33 cellular contexts compared by ENCODE assay signal in the genomic region with DNA sequence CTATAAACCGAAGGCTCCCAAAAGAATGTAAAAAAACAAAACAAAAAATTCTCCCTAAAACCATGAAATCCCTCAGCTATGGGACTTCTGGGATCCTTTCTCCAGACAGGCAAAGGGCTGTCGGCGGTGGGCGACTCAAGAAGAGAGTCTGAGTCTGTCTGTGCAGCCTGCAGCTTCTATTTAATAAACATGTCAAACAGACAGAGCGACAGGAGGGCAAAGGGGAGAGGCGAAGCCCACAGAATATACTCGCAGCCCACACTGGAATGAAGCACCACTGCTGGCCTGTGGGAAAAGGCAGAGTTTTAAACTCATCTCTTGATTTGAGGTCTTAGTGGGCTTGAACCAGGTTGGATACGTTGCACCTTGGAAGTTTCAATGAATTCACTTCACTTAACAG. TPM values are rescaled to one million over a fixed set of nuclear protein-coding genes. Genes with fewer than 3 reads are reported as not detected.
"Had no signal": no experiment of that assay in that cellular context is flagged by ENCODE, and none has a peak within 500 bp of the region (broad histone marks: within the 10 kb centered on the region; RNA-seq: fewer than 3 reads in every experiment).

No MANE protein-coding gene starts in this region.

- H3K36me3 Mint-ChIP-seq: natural killer cell treated with Interleukin-12 subunit alpha and Interleukin-12 subunit beta and Interleukin-15 and Interleukin-18, amount 100 ng/mL, for 72 hours had no signal

- H3K9me3 Mint-ChIP-seq: activated CD4-positive, alpha-beta memory T cell treated with anti-CD3 and anti-CD28 coated beads, Interleukin-2, amount 10 ng/mL, durations not matched to agents 7 days and 5 days; activated CD4-positive, alpha-beta T cell treated with anti-CD3 and anti-CD28 coated beads, Interleukin-2, amount 10 ng/mL, durations not matched to agents 7 days and 5 days; activated naive CD4-positive, alpha-beta T cell treated with anti-CD3 and anti-CD28 coated beads, Interleukin-2, amount 10 ng/mL, durations not matched to agents 7 days and 5 days; activated T-cell treated with anti-CD3 and anti-CD28 coated beads, Interleukin-2, amount 50 U/mL, for 24 hours; natural killer cell treated with Interleukin-12 subunit alpha and Interleukin-12 subunit beta and Interleukin-15 and Interleukin-18, amount 100 ng/mL, for 72 hours; stimulated activated memory B cell treated with anti-CD40 and anti-IgM and Interleukin-4, amounts not matched to agents 10 μg/mL and 1 μg/mL and 100 μg/mL, for 72 hours; T-helper 1 cell treated with Interleukin-12 subunit alpha and Interleukin-12 subunit beta and Interleukin-4 antibody, amounts not matched to agents 30 μg/mL and 1 μg/mL, for 36 hours had no signal

- ATAC-seq: foreskin keratinocyte; mucosa of descending colon; natural killer cell treated with Interleukin-12 subunit alpha and Interleukin-12 subunit beta and Interleukin-15 and Interleukin-18, amount 100 ng/mL, for 72 hours; stimulated activated memory B cell treated with anti-CD40 and anti-IgM and Interleukin-4, amounts not matched to agents 10 μg/mL and 1 μg/mL and 100 μg/mL, for 72 hours had no signal

- H3K4me1 Mint-ChIP-seq: activated CD4-positive, alpha-beta memory T cell treated with anti-CD3 and anti-CD28 coated beads, Interleukin-2, amount 10 ng/mL, durations not matched to agents 7 days and 5 days; activated CD4-positive, alpha-beta T cell treated with anti-CD3 and anti-CD28 coated beads, Interleukin-2, amount 10 ng/mL, durations not matched to agents 7 days and 5 days; activated naive CD4-positive, alpha-beta T cell treated with anti-CD3 and anti-CD28 coated beads, Interleukin-2, amount 10 ng/mL, durations not matched to agents 7 days and 5 days; stimulated activated memory B cell treated with anti-CD40 and anti-IgM and Interleukin-4, amounts not matched to agents 10 μg/mL and 1 μg/mL and 100 μg/mL, for 72 hours had no signal

- H3K27ac Mint-ChIP-seq: activated CD4-positive, alpha-beta memory T cell treated with anti-CD3 and anti-CD28 coated beads, Interleukin-2, amount 10 ng/mL, durations not matched to agents 7 days and 5 days; activated CD4-positive, alpha-beta T cell treated with anti-CD3 and anti-CD28 coated beads, Interleukin-2, amount 10 ng/mL, durations not matched to agents 7 days and 5 days; activated naive CD4-positive, alpha-beta T cell treated with anti-CD3 and anti-CD28 coated beads, Interleukin-2, amount 10 ng/mL, durations not matched to agents 7 days and 5 days; activated T-cell treated with anti-CD3 and anti-CD28 coated beads, Interleukin-2, amount 50 U/mL, for 24 hours; natural killer cell treated with Interleukin-12 subunit alpha and Interleukin-12 subunit beta and Interleukin-15 and Interleukin-18, amount 100 ng/mL, for 72 hours; stimulated activated memory B cell treated with anti-CD40 and anti-IgM and Interleukin-4, amounts not matched to agents 10 μg/mL and 1 μg/mL and 100 μg/mL, for 72 hours; T-helper 1 cell treated with Interleukin-12 subunit alpha and Interleukin-12 subunit beta and Interleukin-4 antibody, amounts not matched to agents 30 μg/mL and 1 μg/mL, for 36 hours had no signal

- H3K27me3 ChIP-seq: esophagus muscularis mucosa, foreskin keratinocyte, heart left ventricle, left lung, neutrophil, sigmoid colon, stomach, suprapubic skin, tibial artery had no signal

- H3K4me1 ChIP-seq: esophagus muscularis mucosa, foreskin keratinocyte, left lung, lower lobe of right lung, sigmoid colon, suprapubic skin, tibial artery had no signal

- DNase-seq: activated CD4-positive, alpha-beta memory T cell treated with anti-CD3 and anti-CD28 coated beads, Interleukin-2, amount 10 ng/mL, durations not matched to agents 7 days and 5 days; activated CD4-positive, alpha-beta T cell treated with anti-CD3 and anti-CD28 coated beads for 1 hour; activated CD4-positive, alpha-beta T cell treated with anti-CD3 and anti-CD28 coated beads, Interleukin-2, amount 10 ng/mL, durations not matched to agents 7 days and 5 days; activated CD8-positive, alpha-beta memory T cell treated with anti-CD3 and anti-CD28 coated beads, Interleukin-2, amount 50 U/mL, for 48 hours; activated gamma-delta T cell; activated naive CD4-positive, alpha-beta T cell treated with anti-CD3 and anti-CD28 coated beads, Interleukin-2, amount 10 ng/mL, durations not matched to agents 7 days and 5 days; activated T-cell treated with anti-CD3 and anti-CD28 coated beads, Interleukin-2, amount 50 U/mL, for 24 hours; amygdala; central memory CD4-positive, alpha-beta T cell; foreskin keratinocyte; kidney glomerular epithelial cell; left lung; lower lobe of right lung; mucosa of descending colon; sigmoid colon; stimulated activated CD4-positive, alpha-beta T cell treated with anti-CD3 and anti-CD28 coated beads, Interleukin-1b, Interleukin-23, amount 100 ng/mL, for 48 hours; stimulated activated CD4-positive, alpha-beta T cell treated with anti-CD3 and anti-CD28 coated beads, Interleukin-4, amount 100 ng/mL, for 4 hours; stimulated activated CD8-positive, alpha-beta memory T cell treated with anti-CD3 and anti-CD28 coated beads, Interleukin-4, amount 100 ng/mL, for 48 hours; stomach; T-helper 9 cell; tibial artery; WERI-Rb-1 had no signal

- H3K27me3 Mint-ChIP-seq: activated CD4-positive, alpha-beta memory T cell treated with anti-CD3 and anti-CD28 coated beads, Interleukin-2, amount 10 ng/mL, durations not matched to agents 7 days and 5 days; activated CD4-positive, alpha-beta T cell treated with anti-CD3 and anti-CD28 coated beads, Interleukin-2, amount 10 ng/mL, durations not matched to agents 7 days and 5 days; activated naive CD4-positive, alpha-beta T cell treated with anti-CD3 and anti-CD28 coated beads, Interleukin-2, amount 10 ng/mL, durations not matched to agents 7 days and 5 days; activated T-cell treated with anti-CD3 and anti-CD28 coated beads, Interleukin-2, amount 50 U/mL, for 24 hours; natural killer cell treated with Interleukin-12 subunit alpha and Interleukin-12 subunit beta and Interleukin-15 and Interleukin-18, amount 100 ng/mL, for 72 hours; stimulated activated memory B cell treated with anti-CD40 and anti-IgM and Interleukin-4, amounts not matched to agents 10 μg/mL and 1 μg/mL and 100 μg/mL, for 72 hours had no signal

- H3K9me3 ChIP-seq: esophagus muscularis mucosa, heart left ventricle, left lung, lower lobe of right lung, mucosa of descending colon, neutrophil, sigmoid colon, stomach, suprapubic skin, tibial artery had no signal

- H3K4me3 Mint-ChIP-seq: activated CD4-positive, alpha-beta memory T cell treated with anti-CD3 and anti-CD28 coated beads, Interleukin-2, amount 10 ng/mL, durations not matched to agents 7 days and 5 days; activated CD4-positive, alpha-beta T cell treated with anti-CD3 and anti-CD28 coated beads, Interleukin-2, amount 10 ng/mL, durations not matched to agents 7 days and 5 days; activated naive CD4-positive, alpha-beta T cell treated with anti-CD3 and anti-CD28 coated beads, Interleukin-2, amount 10 ng/mL, durations not matched to agents 7 days and 5 days; activated T-cell treated with anti-CD3 and anti-CD28 coated beads, Interleukin-2, amount 50 U/mL, for 24 hours; natural killer cell treated with Interleukin-12 subunit alpha and Interleukin-12 subunit beta and Interleukin-15 and Interleukin-18, amount 100 ng/mL, for 72 hours; stimulated activated memory B cell treated with anti-CD40 and anti-IgM and Interleukin-4, amounts not matched to agents 10 μg/mL and 1 μg/mL and 100 μg/mL, for 72 hours; T-helper 1 cell treated with Interleukin-12 subunit alpha and Interleukin-12 subunit beta and Interleukin-4 antibody, amounts not matched to agents 30 μg/mL and 1 μg/mL, for 36 hours had no signal

- H3K27ac ChIP-seq: esophagus muscularis mucosa, foreskin keratinocyte, heart left ventricle, left lung, lower lobe of right lung, neutrophil, sigmoid colon, stomach, suprapubic skin, tibial artery, WERI-Rb-1 had no signal

- H3K4me3 ChIP-seq: esophagus muscularis mucosa, heart left ventricle, left lung, lower lobe of right lung, mucosa of descending colon, sigmoid colon, smooth muscle cell, stomach, suprapubic skin, tibial artery had no signal

RNA-seq across cellular contexts. Expression of gene ISL2, which starts 40.2 kb away (rescaled TPM):
- total RNA-seq: heart left ventricle, osteocyte, posterior vena cava had no signal
- polyA plus RNA-seq: heart left ventricle, smooth muscle cell, urinary bladder had no signal
